10 cellular contexts compared by ENCODE assay signal in genomic region chr1:72435025-72435424, GRCh38.
DNase-seq lines count a peak whose midpoint lies in the region; ATAC-seq lines count a peak whose summit lies in the region.
"Had no signal": no experiment of that assay in that cellular context is flagged by ENCODE, and none has a peak within 500 bp of the region (broad histone marks: within the 10 kb centered on the region; RNA-seq: fewer than 3 reads in every experiment).

No MANE protein-coding gene starts in this region.

- H3K36me3 Mint-ChIP-seq in activated T-cell treated with anti-CD3 and anti-CD28 coated beads, Interleukin-2, amount 50 U/mL, for 24 hours (ENCODE audit: low read depth) = no peaks in the 10 kb centered on the region

- H3K4me3 Mint-ChIP-seq in activated T-cell treated with anti-CD3 and anti-CD28 coated beads, Interleukin-2, amount 50 U/mL, for 24 hours = no peak overlapping the region

- DNase-seq in NCI-H446 treated with DMSO at 0.1 percent for 48 hours (lab: John Stamatoyannopoulos, UW) = peak; percentile 28
- peak; percentile 90 for DNase-seq in kidney tubule cell (ENCODE audit: low spot score)
- DNase-seq in AG08396 (ENCODE audit: low spot score) = no peak
- no peak for DNase-seq in NCI-H1105 (lab: John Stamatoyannopoulos, UW)
- DNase-seq in activated T-cell treated with anti-CD3 and anti-CD28 coated beads, Interleukin-2, amount 50 U/mL, for 24 hours = no peak
- DNase-seq: activated CD4-positive, alpha-beta T cell treated with anti-CD3 and anti-CD28 coated beads, Interleukin-2, amount 50 U/mL, for 4 hours; DMS79 treated with DMSO at 0.1 percent for 48 hours had no signal

- no peak overlapping the region for H3K27ac Mint-ChIP-seq in activated T-cell treated with anti-CD3 and anti-CD28 coated beads, Interleukin-2, amount 50 U/mL, for 24 hours

- no peaks in the 10 kb centered on the region for H3K4me1 Mint-ChIP-seq in activated T-cell treated with anti-CD3 and anti-CD28 coated beads, Interleukin-2, amount 50 U/mL, for 24 hours (ENCODE audit: low read depth)

- H3K9me3 Mint-ChIP-seq in activated T-cell treated with anti-CD3 and anti-CD28 coated beads, Interleukin-2, amount 50 U/mL, for 24 hours = peaks cover 4% of the 10 kb centered on the region

- peak; percentile 62 for ATAC-seq in GM18870 (IDR thresholded peaks at IDR 0.05; ENCODE audit: unreplicated experiment)
- peak; percentile 59 for ATAC-seq in HG02884 (IDR thresholded peaks at IDR 0.05; ENCODE audit: unreplicated experiment)
- ATAC-seq in GM19351 (IDR thresholded peaks at IDR 0.05; ENCODE audit: unreplicated experiment) = no peak

- no peaks in the 10 kb centered on the region for H3K27me3 Mint-ChIP-seq in activated T-cell treated with anti-CD3 and anti-CD28 coated beads, Interleukin-2, amount 50 U/mL, for 24 hours

Comparison
In these comparisons a context has a peak if more than half of its experiments do, and no peak if none do; other contexts are left out.
1. DNase-seq: peak in NCI-H446 treated with DMSO at 0.1 percent for 48 hours (single experiment) and kidney tubule cell (single experiment); none in AG08396 (single experiment), NCI-H1105 (single experiment) and activated T-cell treated with anti-CD3 and anti-CD28 coated beads, Interleukin-2, amount 50 U/mL, for 24 hours (single experiment).